ENCODE assay signal across 10 cellular contexts in the genomic region with DNA sequence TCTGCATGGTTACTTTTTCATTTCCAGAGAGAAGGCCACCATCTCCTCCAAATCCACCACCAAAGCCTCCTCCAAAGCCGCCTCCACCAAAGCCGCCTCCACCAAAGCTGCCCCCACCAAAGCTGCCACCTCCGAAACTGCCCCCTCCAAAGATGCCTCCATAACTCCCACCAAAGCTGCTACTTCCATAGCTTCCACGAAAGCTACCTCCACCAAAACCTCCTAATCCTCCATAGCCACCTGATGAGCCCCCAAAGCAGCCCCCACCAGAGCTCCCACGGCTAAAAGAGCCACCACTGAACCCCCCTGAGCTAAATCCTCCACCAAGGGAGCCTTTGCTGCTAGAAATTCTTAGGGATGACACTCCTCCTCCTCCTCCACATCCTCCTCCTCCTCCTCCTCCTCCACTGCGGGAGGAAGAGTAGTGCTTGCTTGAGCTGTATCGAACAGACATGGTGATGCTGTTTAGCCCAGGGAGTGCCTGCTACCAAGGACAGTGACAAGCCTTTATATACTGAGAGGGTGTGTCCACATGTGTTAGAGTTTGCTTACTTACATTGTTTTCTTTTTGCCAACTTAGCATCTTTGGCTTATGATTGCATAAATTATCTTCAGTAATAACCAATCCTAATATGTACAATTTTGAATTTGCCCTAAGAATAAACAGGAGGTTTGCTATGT. TPM values are rescaled to one million over a fixed set of nuclear protein-coding genes. Genes with fewer than 3 reads are reported as not detected.
DNase-seq lines count a peak whose midpoint lies in the region; ATAC-seq, FAIRE-seq and TF ChIP-seq lines count a peak whose summit lies in the region.
"Had no signal": no experiment of that assay in that cellular context is flagged by ENCODE, and none has a peak within 500 bp of the region (broad histone marks: within the 10 kb centered on the region; RNA-seq: fewer than 3 reads in every experiment).

KRT10 (minus strand) TSS at position 483 of the 681 bp plus-strand sequence; CDS start at position 454, 29 bp downstream.

- TF ChIP-seq POLR2A in GM12892 (IDR thresholded peaks at IDR 0.05; ENCODE audit: low read depth, low read length): no peak

- no peak within 1 kb of the TSS for H3K27ac ChIP-seq in AG04450 (ENCODE audit: low read depth, low read length)
- H3K27ac ChIP-seq: neural progenitor cell had no signal

- POLR2A ChIA-PET in AG04450 (lab: Yijun Ruan, JAX): no interaction called here

- TF ChIP-seq EP300 in Ishikawa (IDR thresholded peaks at IDR 0.05; ENCODE audit: borderline replicate concordance): no peak

- ATAC-seq in GM18861 (IDR thresholded peaks at IDR 0.05; ENCODE audit: unreplicated experiment): no peak

- CTCF ChIA-PET in AG04450 (lab: Charles Lee): interaction anchor here (1.1 to 1.9 kb wide), 3 partner anchors 727 to 841 kb away, joined by 3 to 9 read pairs (median 5); no protein-coding TSS in a partner anchor

- DNase-seq in AG04450 (ENCODE audit: low read depth, low spot score): no peak
- DNase-seq in epithelial cell of esophagus (ENCODE audit: low read depth): peak; percentile 13
- DNase-seq in mucosa of gallbladder (ENCODE audit: low spot score): no peak
- DNase-seq in NCI-H1930 (lab: John Stamatoyannopoulos, UW): no peak
- DNase-seq in pons (ENCODE audit: low spot score): no peak
- DNase-seq in GM12892 (ENCODE audit: insufficient read length): no peak

- TF ChIP-seq RAD21 in Ishikawa (IDR thresholded peaks at IDR 0.05; ENCODE audit: low read depth): no peak

- no peaks in the 10 kb centered on the region for H3K9me3 ChIP-seq in AG04450 (ENCODE audit: control insufficient read depth, insufficient read depth, low read length)

- no peak for FAIRE-seq in GM12892 (lab: Jason Lieb, UNC)
- FAIRE-seq: GM18507 had no signal

- H3K4me3 ChIP-seq in AG04450 (ENCODE audit: low read depth, low read length) (no peak within 1 kb of the TSS), epithelial cell of esophagus (ENCODE audit: low read length) (peak within 1 kb of the TSS; percentile 38)
- H3K4me3 ChIP-seq: neural progenitor cell had no signal

- no peaks in the 10 kb centered on the region for H3K27me3 ChIP-seq in AG04450 (ENCODE audit: control insufficient read depth, insufficient read depth, low read length)

- TF ChIP-seq CTCF in AG04450 (IDR thresholded peaks at IDR 0.05; ENCODE audit: low read depth, low read length) (no peak), epithelial cell of esophagus (IDR thresholded peaks at IDR 0.05; ENCODE audit: insufficient read depth, low read depth, low read length, missing control alignments) (no peak)

TF ChIP-seq in Ishikawa, 13 proteins besides CTCF, POLR2A, EP300 and RAD21:
- TF ChIP-seq, protein P1, sequence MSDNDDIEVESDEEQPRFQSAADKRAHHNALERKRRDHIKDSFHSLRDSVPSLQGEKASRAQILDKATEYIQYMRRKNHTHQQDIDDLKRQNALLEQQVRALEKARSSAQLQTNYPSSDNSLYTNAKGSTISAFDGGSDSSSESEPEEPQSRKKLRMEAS (IDR thresholded peaks at IDR 0.05): no peak
- TF ChIP-seq REST (IDR thresholded peaks at IDR 0.05; ENCODE audit: low read depth) (peak; percentile 46; the same call in 1 of the 2 replicates), USF1 (IDR thresholded peaks at IDR 0.05) (no peak), NFIC (IDR thresholded peaks at IDR 0.05) (no peak)

RNA-seq across cellular contexts. Expression of gene KRT10, which starts in this region (rescaled TPM):
- 35.4 and 35.8 TPM in 2 replicates for polyA plus RNA-seq in AG04450 (2011; rRNA removed)
- polyA minus RNA-seq in AG04450 (2011; rRNA and poly(A)+ RNA removed): 0.69 and 2.0 TPM in 2 replicates
- total RNA-seq in mucosa of gallbladder: 30.1 TPM
- 31.5 TPM for polyA plus RNA-seq in GM12892 (2012; ENCODE audit: missing spikeins)
